In the genomic region with DNA sequence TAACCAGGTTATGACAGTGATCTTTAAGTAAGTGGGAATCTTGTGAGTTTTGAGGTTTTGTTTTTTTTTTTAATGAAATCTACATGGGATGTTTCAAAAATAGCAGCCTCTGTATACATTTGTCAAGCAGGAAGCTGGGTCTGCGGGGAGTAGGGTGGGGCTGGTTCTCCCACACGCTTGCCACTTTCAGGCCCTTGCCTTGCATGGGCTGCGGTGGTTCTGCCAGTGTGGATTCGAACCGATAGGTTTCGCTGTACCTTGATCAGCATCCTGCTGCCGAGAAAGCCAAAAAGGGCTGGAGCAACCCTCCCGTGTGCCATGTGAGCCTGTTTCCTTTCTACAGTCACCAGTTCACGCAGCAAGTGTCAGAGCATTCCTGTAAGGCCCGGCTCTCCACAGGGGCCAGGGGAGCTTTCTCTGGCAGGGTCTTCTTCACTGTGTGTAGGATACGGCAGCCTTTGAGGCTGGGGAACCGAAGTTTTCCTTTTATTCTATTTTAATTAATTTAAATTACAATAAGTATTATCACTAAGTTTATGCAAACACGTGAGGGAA, we compare ENCODE assay signal across 1 cellular context.
TF ChIP-seq lines count a peak whose summit lies in the region.

No MANE protein-coding gene starts in this region.

TF ChIP-seq in WTC11, 78 proteins besides CTCF, POLR2A, EP300 and RAD21 (continued from another document):
- TF ChIP-seq, protein P1, sequence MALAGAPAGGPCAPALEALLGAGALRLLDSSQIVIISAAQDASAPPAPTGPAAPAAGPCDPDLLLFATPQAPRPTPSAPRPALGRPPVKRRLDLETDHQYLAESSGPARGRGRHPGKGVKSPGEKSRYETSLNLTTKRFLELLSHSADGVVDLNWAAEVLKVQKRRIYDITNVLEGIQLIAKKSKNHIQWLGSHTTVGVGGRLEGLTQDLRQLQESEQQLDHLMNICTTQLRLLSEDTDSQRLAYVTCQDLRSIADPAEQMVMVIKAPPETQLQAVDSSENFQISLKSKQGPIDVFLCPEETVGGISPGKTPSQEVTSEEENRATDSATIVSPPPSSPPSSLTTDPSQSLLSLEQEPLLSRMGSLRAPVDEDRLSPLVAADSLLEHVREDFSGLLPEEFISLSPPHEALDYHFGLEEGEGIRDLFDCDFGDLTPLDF (CRISPR knock-in tag; IDR thresholded peaks at IDR 0.05): no peak
- TF ChIP-seq ZNF263 (CRISPR knock-in tag; IDR thresholded peaks at IDR 0.05; ENCODE audit: low read depth) (no peak), RORB (CRISPR knock-in tag; IDR thresholded peaks at IDR 0.05) (no peak), IRF1 (CRISPR knock-in tag; IDR thresholded peaks at IDR 0.05) (no peak)
- TF ChIP-seq, protein P2, sequence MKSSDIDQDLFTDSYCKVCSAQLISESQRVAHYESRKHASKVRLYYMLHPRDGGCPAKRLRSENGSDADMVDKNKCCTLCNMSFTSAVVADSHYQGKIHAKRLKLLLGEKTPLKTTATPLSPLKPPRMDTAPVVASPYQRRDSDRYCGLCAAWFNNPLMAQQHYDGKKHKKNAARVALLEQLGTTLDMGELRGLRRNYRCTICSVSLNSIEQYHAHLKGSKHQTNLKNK (CRISPR knock-in tag; IDR thresholded peaks at IDR 0.05): no peak
- TF ChIP-seq, protein P3, sequence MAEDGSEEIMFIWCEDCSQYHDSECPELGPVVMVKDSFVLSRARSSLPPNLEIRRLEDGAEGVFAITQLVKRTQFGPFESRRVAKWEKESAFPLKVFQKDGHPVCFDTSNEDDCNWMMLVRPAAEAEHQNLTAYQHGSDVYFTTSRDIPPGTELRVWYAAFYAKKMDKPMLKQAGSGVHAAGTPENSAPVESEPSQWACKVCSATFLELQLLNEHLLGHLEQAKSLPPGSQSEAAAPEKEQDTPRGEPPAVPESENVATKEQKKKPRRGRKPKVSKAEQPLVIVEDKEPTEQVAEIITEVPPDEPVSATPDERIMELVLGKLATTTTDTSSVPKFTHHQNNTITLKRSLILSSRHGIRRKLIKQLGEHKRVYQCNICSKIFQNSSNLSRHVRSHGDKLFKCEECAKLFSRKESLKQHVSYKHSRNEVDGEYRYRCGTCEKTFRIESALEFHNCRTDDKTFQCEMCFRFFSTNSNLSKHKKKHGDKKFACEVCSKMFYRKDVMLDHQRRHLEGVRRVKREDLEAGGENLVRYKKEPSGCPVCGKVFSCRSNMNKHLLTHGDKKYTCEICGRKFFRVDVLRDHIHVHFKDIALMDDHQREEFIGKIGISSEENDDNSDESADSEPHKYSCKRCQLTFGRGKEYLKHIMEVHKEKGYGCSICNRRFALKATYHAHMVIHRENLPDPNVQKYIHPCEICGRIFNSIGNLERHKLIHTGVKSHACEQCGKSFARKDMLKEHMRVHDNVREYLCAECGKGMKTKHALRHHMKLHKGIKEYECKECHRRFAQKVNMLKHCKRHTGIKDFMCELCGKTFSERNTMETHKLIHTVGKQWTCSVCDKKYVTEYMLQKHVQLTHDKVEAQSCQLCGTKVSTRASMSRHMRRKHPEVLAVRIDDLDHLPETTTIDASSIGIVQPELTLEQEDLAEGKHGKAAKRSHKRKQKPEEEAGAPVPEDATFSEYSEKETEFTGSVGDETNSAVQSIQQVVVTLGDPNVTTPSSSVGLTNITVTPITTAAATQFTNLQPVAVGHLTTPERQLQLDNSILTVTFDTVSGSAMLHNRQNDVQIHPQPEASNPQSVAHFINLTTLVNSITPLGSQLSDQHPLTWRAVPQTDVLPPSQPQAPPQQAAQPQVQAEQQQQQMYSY (CRISPR knock-in tag; IDR thresholded peaks at IDR 0.05): no peak
